In the genomic region with DNA sequence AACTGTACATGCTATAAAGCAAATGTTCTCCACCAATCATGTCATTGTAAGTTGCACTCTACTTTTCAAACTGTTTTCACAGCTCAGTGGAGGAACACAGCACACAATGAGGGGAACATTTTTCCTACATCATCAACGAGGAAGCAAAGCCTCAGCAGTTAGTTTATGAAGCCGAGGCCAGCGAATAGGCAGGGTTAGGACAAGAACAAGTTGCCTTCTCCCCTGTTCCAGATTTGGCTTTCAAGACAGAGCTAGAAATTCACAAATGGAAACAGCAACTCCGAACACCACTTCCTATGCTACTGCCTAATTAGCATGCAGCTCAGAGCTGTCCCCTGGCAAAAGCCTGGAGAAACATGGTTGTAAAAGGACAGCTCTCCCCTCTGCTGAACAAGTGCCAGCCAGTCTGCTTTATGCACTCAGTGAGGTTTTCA, we compare ENCODE assay signal across 13 cellular contexts.
DNase-seq lines count a peak whose midpoint lies in the region; FAIRE-seq and TF ChIP-seq lines count a peak whose summit lies in the region.
"Had no signal": no experiment of that assay in that cellular context is flagged by ENCODE, and none has a peak within 500 bp of the region (broad histone marks: within the 10 kb centered on the region; RNA-seq: fewer than 3 reads in every experiment).

No MANE protein-coding gene starts in this region.

- no peak for DNase-seq in H54 (ENCODE audit: insufficient read length, low spot score)
- DNase-seq in astrocyte of the spinal cord (ENCODE audit: low read depth, low spot score), result peak; percentile 41
- peak in 45 of 51 donors; percentile 9 to 90 (median 57) for DNase-seq in hypothalamus (lab: John Stamatoyannopoulos, UW)
- no peak for DNase-seq in DMS79 treated with DMSO at 0.1 percent for 48 hours (lab: John Stamatoyannopoulos, UW)
- DNase-seq in NOMO-1 treated with DMSO at 0.1 percent for 48 hours (lab: John Stamatoyannopoulos, UW; ENCODE audit: unreplicated experiment), result no peak
- DNase-seq in DMS 273 (lab: John Stamatoyannopoulos, UW; ENCODE audit: unreplicated experiment), result no peak
- no peak for DNase-seq in activated effector memory CD4-positive, alpha-beta T cell treated with Interleukin-2 at 50 U/mL for 16 hours
- DNase-seq: activated CD8-positive, alpha-beta memory T cell treated with anti-CD3 and anti-CD28 coated beads for 24 hours; central memory CD4-positive, alpha-beta T cell; SHP77 treated with DMSO at 0.1 percent for 48 hours; stimulated activated CD4-positive, alpha-beta T cell treated with anti-CD3 and anti-CD28 coated beads, Interleukin-15, amount 100 ng/mL, for 24 hours; upper lobe of right lung had no signal

- H3K27ac ChIP-seq in skin epidermis, result peak overlapping the region in 13 of 21 experiments; percentile 4 to 77 (median 58)
- H3K27ac ChIP-seq: upper lobe of right lung had no signal

- TF ChIP-seq CTCF in astrocyte of the spinal cord (IDR thresholded peaks at IDR 0.05; ENCODE audit: low read depth, low read length), result no peak

- TF ChIP-seq POLR2A in H54 (IDR thresholded peaks at IDR 0.05; ENCODE audit: low read depth, low read length), result no peak

- in situ Hi-C loops in astrocyte of the spinal cord (cut with HindIII; ENCODE audit: low sequenced_read_pairs), result no loop called here

- FAIRE-seq in H54 (lab: Jason Lieb, UNC), result peak; percentile 70

- no peak overlapping the region for H3K4me3 ChIP-seq in astrocyte of the spinal cord (ENCODE audit: low read depth, low read length)
- no peak overlapping the region for H3K4me3 ChIP-seq in skin epidermis
- H3K4me3 ChIP-seq: upper lobe of right lung had no signal

Comparison
In these comparisons a context has a peak if more than half of its experiments do, and no peak if none do; other contexts are left out.
1. DNase-seq: peak in astrocyte of the spinal cord (single experiment) and hypothalamus (45 of 51); none in H54 (single experiment), DMS79 treated with DMSO at 0.1 percent for 48 hours (single experiment), NOMO-1 treated with DMSO at 0.1 percent for 48 hours (single experiment), DMS 273 (single experiment) and activated effector memory CD4-positive, alpha-beta T cell treated with Interleukin-2 at 50 U/mL for 16 hours (single experiment).